ENCODE assay signal across 8 cellular contexts in genomic region chr16:20806168-20807050, GRCh38. TPM values are rescaled to one million over a fixed set of nuclear protein-coding genes. Genes with fewer than 3 reads are reported as not detected.
DNase-seq lines count a peak whose midpoint lies in the region; ATAC-seq and TF ChIP-seq lines count a peak whose summit lies in the region.

Gene ERI2 (minus strand): TSS chr16:20806472. CDS start chr16:20806430, 42 bp downstream.
Gene REXO5 (plus strand): TSS chr16:20806527. CDS start chr16:20806954, 427 bp downstream.

- H3K27me3 Mint-ChIP-seq in progenitor cell of endocrine pancreas: no peaks in the 10 kb centered on the region

- H3K9me3 ChIP-seq in left ventricle myocardium inferior (replicated peaks): no peaks in the 10 kb centered on the region

- DNase-seq in NCI-H146 (lab: John Stamatoyannopoulos, UW) (peak; percentile 99), amniotic stem cell (lab: John Stamatoyannopoulos, UW) (peak; percentile 90), left ventricle myocardium inferior (peak; percentile 91), progenitor cell of endocrine pancreas (ENCODE audit: low spot score, unreplicated experiment) (peak; percentile 85), ureter (ENCODE audit: low spot score) (peak; percentile 91)

- H3K36me3 Mint-ChIP-seq in progenitor cell of endocrine pancreas (ENCODE audit: insufficient read depth): no peaks in the 10 kb centered on the region

- peak; percentile 66 for ATAC-seq in HG02840 (IDR thresholded peaks at IDR 0.05; ENCODE audit: low FRiP score, unreplicated experiment)

- no peaks in the 10 kb centered on the region for H3K27me3 ChIP-seq in left ventricle myocardium inferior (ENCODE audit: low read depth)

- no peaks in the 10 kb centered on the region for H3K9me3 Mint-ChIP-seq in progenitor cell of endocrine pancreas (ENCODE audit: low read depth)

- H3K4me3 Mint-ChIP-seq in progenitor cell of endocrine pancreas (ENCODE audit: low read depth): peak within 1 kb of the TSS; percentile 98

- peak within 1 kb of the TSS; percentile 98 for H3K27ac Mint-ChIP-seq in progenitor cell of endocrine pancreas

- intact Hi-C loops in T-helper 1 cell treated with Interleukin-12 subunit alpha and Interleukin-12 subunit beta and Interleukin-4 antibody, amounts not matched to agents 30 ng/mL and 1 ng/mL, for 36 hours (cut with micrococcal nuclease): loop anchor here (1.0 to 5.0 kb wide), 11 partner anchors 14 to 1491 kb away; partner anchors contain the start of genes DCUN1D3, LDAF1, LYRM1 and POLR3E
- intact Hi-C loops in left ventricle myocardium inferior (cut with micrococcal nuclease): no loop called here

- TF ChIP-seq CTCF in GM12875 (IDR thresholded peaks at IDR 0.05; ENCODE audit: borderline replicate concordance, insufficient read depth, low read depth, low read length): peak; percentile 53; the same call in 1 of the 2 replicates
- TF ChIP-seq CTCF in left ventricle myocardium inferior (IDR thresholded peaks at IDR 0.05; ENCODE audit: borderline replicate concordance): peak; percentile 55
- peak; percentile 51 for TF ChIP-seq CTCF in progenitor cell of endocrine pancreas (IDR thresholded peaks at IDR 0.05; ENCODE audit: unreplicated experiment)

- peaks cover 24% of the 10 kb centered on the region for H3K4me1 Mint-ChIP-seq in progenitor cell of endocrine pancreas (ENCODE audit: low read depth)

- peaks cover under 1% of the 10 kb centered on the region for H3K36me3 ChIP-seq in left ventricle myocardium inferior

- H3K27ac ChIP-seq in left ventricle myocardium inferior (replicated peaks): peak within 1 kb of the TSS; percentile 96

- peak within 1 kb of the TSS; percentile 58 for H3K4me3 ChIP-seq in GM12875 (ENCODE audit: low read depth, low read length)
- peak within 1 kb of the TSS; percentile 94 for H3K4me3 ChIP-seq in left ventricle myocardium inferior

- H3K4me1 ChIP-seq in left ventricle myocardium inferior: peaks cover 30% of the 10 kb centered on the region

RNA-seq across cellular contexts. Expression of gene ERI2, which starts in this region (rescaled TPM):
- total RNA-seq in T-helper 1 cell treated with Interleukin-12 subunit alpha and Interleukin-12 subunit beta and Interleukin-4 antibody, amounts not matched to agents 30 ng/mL and 1 ng/mL, for 36 hours: 10.7 and 15.5 TPM in 2 replicates
- total RNA-seq in left ventricle myocardium inferior (9.8 TPM), progenitor cell of endocrine pancreas (22.0 and 22.3 TPM in 2 replicates), ureter (24.2 TPM)

RNA-seq across cellular contexts. Expression of gene REXO5, which starts in this region (rescaled TPM):
- total RNA-seq in T-helper 1 cell treated with Interleukin-12 subunit alpha and Interleukin-12 subunit beta and Interleukin-4 antibody, amounts not matched to agents 30 ng/mL and 1 ng/mL, for 36 hours: 10.0 and 10.2 TPM in 2 replicates
- total RNA-seq in left ventricle myocardium inferior (5.9 TPM), progenitor cell of endocrine pancreas (8.0 and 9.5 TPM in 2 replicates), ureter (2.4 TPM)

Comparison
In these comparisons a context has a peak if more than half of its experiments do, and no peak if none do; other contexts are left out.
1. Peak in every context shown above with its lines: DNase-seq, ATAC-seq, H3K4me3 ChIP-seq and H3K27ac ChIP-seq.